ENCODE assay signal across 9 cellular contexts in genomic region chr13:113205428-113205931, GRCh38. TPM values are rescaled to one million over a fixed set of nuclear protein-coding genes. Genes with fewer than 3 reads are reported as not detected.
A peak's percentile ranks its signal among the peaks of the same experiment; 100 is the strongest.
DNase-seq lines count a peak whose midpoint lies in the region; ATAC-seq and TF ChIP-seq lines count a peak whose summit lies in the region.
"Had no signal": no experiment of that assay in that cellular context is flagged by ENCODE, and none has a peak within 500 bp of the region (broad histone marks: within the 10 kb centered on the region; RNA-seq: fewer than 3 reads in every experiment).

No MANE protein-coding gene starts in this region.

- no peak for TF ChIP-seq CTCF in brain (conservative IDR thresholded peaks at IDR 0.05)

- no peak for ATAC-seq in naive thymus-derived CD8-positive, alpha-beta T cell
- ATAC-seq in Right ventricle myocardium inferior (no peak), HG03045 (IDR thresholded peaks at IDR 0.05; ENCODE audit: unreplicated experiment) (no peak)

- intact Hi-C loops in Right ventricle myocardium inferior (cut with DNase I): loop anchor here (5.0 kb wide), 1 partner anchor 53 kb away; no protein-coding TSS in a partner anchor

- POLR2A ChIA-PET in naive thymus-derived CD8-positive, alpha-beta T cell (lab: Charles Lee): no interaction called here

- peaks cover 8% of the 10 kb centered on the region for H3K27me3 Mint-ChIP-seq in brain
- H3K27me3 Mint-ChIP-seq in naive thymus-derived CD8-positive, alpha-beta T cell: no peaks in the 10 kb centered on the region

- peaks cover 10% of the 10 kb centered on the region for H3K36me3 Mint-ChIP-seq in brain
- peaks cover 0 to 31% (median 3%) of the 10 kb centered on the region in 3 donors for H3K36me3 Mint-ChIP-seq in naive thymus-derived CD8-positive, alpha-beta T cell

- in situ Hi-C loops in Caki2 (cut with HindIII; ENCODE audit: low pct_unique_long_range_greater_than_20kb, low sequenced_read_pairs): no loop called here

- peak overlapping the region; percentile 89 to 91 (median 91) for H3K4me3 Mint-ChIP-seq in brain
- H3K4me3 Mint-ChIP-seq in naive thymus-derived CD8-positive, alpha-beta T cell: peak overlapping the region in 9 of 10 donors; percentile 4 to 73 (median 52)

- H3K27ac Mint-ChIP-seq in brain: peak overlapping the region in 4 of 5 experiments; percentile 1 to 76 (median 44)
- peak overlapping the region in 4 of 10 donors; percentile 11 to 82 (median 60) for H3K27ac Mint-ChIP-seq in naive thymus-derived CD8-positive, alpha-beta T cell

- DNase-seq in Caki2 (ENCODE audit: low read depth): peak; percentile 14
- peak; percentile 25 for DNase-seq in M059J (ENCODE audit: low read depth)
- no peak for DNase-seq in naive thymus-derived CD8-positive, alpha-beta T cell
- no peak for DNase-seq in Right ventricle myocardium inferior (ENCODE audit: missing footprints)
- DNase-seq in hypothalamus (lab: John Stamatoyannopoulos, UW): no peak
- DNase-seq: DMS79 treated with DMSO at 0.1 percent for 48 hours had no signal

- no peaks in the 10 kb centered on the region for H3K9me3 Mint-ChIP-seq in brain
- no peaks in the 10 kb centered on the region for H3K9me3 Mint-ChIP-seq in naive thymus-derived CD8-positive, alpha-beta T cell

- H3K4me1 Mint-ChIP-seq in brain: peaks cover 63% of the 10 kb centered on the region
- peaks cover 32 to 65% (median 50%) of the 10 kb centered on the region in 4 donors for H3K4me1 Mint-ChIP-seq in naive thymus-derived CD8-positive, alpha-beta T cell

RNA-seq across cellular contexts. Expression of gene PCID2, which starts 3.0 kb away (rescaled TPM):
- total RNA-seq in Caki2 (2014; rRNA removed; shearing (Covaris generic); ENCODE audit: low replicate concordance): 60.9 and 76.2 TPM in 2 replicates
- total RNA-seq in M059J (2014; rRNA removed; shearing (Covaris generic)): 50.3 and 73.8 TPM in 2 replicates
- polyA plus RNA-seq in brain (ENCODE audit: insufficient read depth, low read depth, low replicate concordance): 24.2 TPM
- 10 to 100 TPM; 73.8 to 73.9 TPM for total RNA-seq in naive thymus-derived CD8-positive, alpha-beta T cell
- 10 to 100 TPM; 64.6 to 68.6 (median 66.9) TPM for polyA plus RNA-seq in naive thymus-derived CD8-positive, alpha-beta T cell
- 57.2 TPM for total RNA-seq in Right ventricle myocardium inferior

RNA-seq across cellular contexts. Expression of gene CUL4A, which starts 3.9 kb away (rescaled TPM):
- total RNA-seq in Caki2 (2014; rRNA removed; shearing (Covaris generic); ENCODE audit: low replicate concordance): 77.8 and 83.4 TPM in 2 replicates
- total RNA-seq in M059J (2014; rRNA removed; shearing (Covaris generic)): 74.6 and 83.9 TPM in 2 replicates
- polyA plus RNA-seq in brain (ENCODE audit: insufficient read depth, low read depth, low replicate concordance): 31.7 TPM
- 10 to 100 TPM; 83.2 to 90.8 TPM for total RNA-seq in naive thymus-derived CD8-positive, alpha-beta T cell
- polyA plus RNA-seq in naive thymus-derived CD8-positive, alpha-beta T cell: 10 to 100 TPM; 36.1 to 49.2 (median 36.7) TPM
- 143 TPM for total RNA-seq in Right ventricle myocardium inferior

RNA-seq across cellular contexts. Expression of gene PROZ, which starts 47.0 kb away (rescaled TPM):
- total RNA-seq in Caki2 (2014; rRNA removed; shearing (Covaris generic); ENCODE audit: low replicate concordance): not detected in 2 replicates
- total RNA-seq in M059J (2014; rRNA removed; shearing (Covaris generic)): not detected in 2 replicates
- not detected for polyA plus RNA-seq in brain (ENCODE audit: insufficient read depth, low read depth, low replicate concordance)
- total RNA-seq in naive thymus-derived CD8-positive, alpha-beta T cell: not detected
- not detected for polyA plus RNA-seq in naive thymus-derived CD8-positive, alpha-beta T cell
- total RNA-seq in Right ventricle myocardium inferior: not detected
- total RNA-seq: NCI-H460 had no signal

Comparison
In these comparisons a context has a peak if more than half of its experiments do, and no peak if none do; other contexts are left out.
1. DNase-seq: peak in Caki2 (single experiment) and M059J (single experiment); none in naive thymus-derived CD8-positive, alpha-beta T cell (0 of 10), Right ventricle myocardium inferior (single experiment) and hypothalamus (0 of 51).